ENCODE assay signal across 1 cellular context in the genomic region with DNA sequence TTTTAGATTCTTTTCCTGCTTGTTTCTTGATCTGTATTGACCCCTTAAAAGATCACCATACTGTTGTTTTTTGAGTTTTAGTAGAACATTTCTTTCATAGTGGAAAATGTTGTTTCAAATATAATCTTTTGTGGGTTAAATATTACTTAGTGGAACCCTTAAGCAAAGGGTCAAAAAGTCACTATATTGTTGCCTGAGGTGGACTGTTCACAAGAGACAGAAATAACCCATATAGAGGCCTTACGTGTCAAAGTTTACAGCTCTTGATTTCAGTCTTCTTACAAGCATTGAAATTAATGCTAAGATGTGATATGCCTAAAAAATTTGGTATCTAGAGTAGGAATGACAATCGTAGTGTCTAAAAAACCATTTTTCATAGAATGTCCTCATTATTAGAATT.
TF ChIP-seq lines count a peak whose summit lies in the region.

No MANE protein-coding gene starts in this region.

TF ChIP-seq in GM12878, 131 proteins besides CTCF, POLR2A, EP300 and RAD21:
- no peak for TF ChIP-seq CUX1 (IDR thresholded peaks at IDR 0.05; ENCODE audit: insufficient replicate concordance, low read depth, low read length)
- no peak for TF ChIP-seq EZH2 (IDR thresholded peaks at IDR 0.05; ENCODE audit: borderline replicate concordance, control insufficient read depth, low read depth, low read length)
- TF ChIP-seq, protein P1, sequence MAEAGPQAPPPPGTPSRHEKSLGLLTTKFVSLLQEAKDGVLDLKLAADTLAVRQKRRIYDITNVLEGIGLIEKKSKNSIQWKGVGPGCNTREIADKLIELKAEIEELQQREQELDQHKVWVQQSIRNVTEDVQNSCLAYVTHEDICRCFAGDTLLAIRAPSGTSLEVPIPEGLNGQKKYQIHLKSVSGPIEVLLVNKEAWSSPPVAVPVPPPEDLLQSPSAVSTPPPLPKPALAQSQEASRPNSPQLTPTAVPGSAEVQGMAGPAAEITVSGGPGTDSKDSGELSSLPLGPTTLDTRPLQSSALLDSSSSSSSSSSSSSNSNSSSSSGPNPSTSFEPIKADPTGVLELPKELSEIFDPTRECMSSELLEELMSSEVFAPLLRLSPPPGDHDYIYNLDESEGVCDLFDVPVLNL (IDR thresholded peaks at IDR 0.05; ENCODE audit: low read depth, low read length) = no peak
- TF ChIP-seq POLR2AphosphoS2 (IDR thresholded peaks at IDR 0.05; ENCODE audit: low read depth, low read length) = no peak
- no peak for TF ChIP-seq CBFB (IDR thresholded peaks at IDR 0.05; ENCODE audit: low read depth)
- TF ChIP-seq POLR2AphosphoS5 (IDR thresholded peaks at IDR 0.05; ENCODE audit: low read length) = no peak
- TF ChIP-seq IRF3 (IDR thresholded peaks at IDR 0.05) = no peak
- TF ChIP-seq PML (IDR thresholded peaks at IDR 0.05; ENCODE audit: low read length) = no peak
- TF ChIP-seq, protein P2, sequence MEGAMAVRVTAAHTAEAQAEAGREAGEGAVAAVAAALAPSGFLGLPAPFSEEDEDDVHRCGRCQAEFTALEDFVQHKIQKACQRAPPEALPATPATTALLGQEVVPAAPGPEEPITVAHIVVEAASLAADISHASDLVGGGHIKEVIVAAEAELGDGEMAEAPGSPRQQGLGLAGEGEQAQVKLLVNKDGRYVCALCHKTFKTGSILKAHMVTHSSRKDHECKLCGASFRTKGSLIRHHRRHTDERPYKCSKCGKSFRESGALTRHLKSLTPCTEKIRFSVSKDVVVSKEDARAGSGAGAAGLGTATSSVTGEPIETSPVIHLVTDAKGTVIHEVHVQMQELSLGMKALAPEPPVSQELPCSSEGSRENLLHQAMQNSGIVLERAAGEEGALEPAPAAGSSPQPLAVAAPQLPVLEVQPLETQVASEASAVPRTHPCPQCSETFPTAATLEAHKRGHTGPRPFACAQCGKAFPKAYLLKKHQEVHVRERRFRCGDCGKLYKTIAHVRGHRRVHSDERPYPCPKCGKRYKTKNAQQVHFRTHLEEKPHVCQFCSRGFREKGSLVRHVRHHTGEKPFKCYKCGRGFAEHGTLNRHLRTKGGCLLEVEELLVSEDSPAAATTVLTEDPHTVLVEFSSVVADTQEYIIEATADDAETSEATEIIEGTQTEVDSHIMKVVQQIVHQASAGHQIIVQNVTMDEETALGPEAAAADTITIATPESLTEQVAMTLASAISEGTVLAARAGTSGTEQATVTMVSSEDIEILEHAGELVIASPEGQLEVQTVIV (IDR thresholded peaks at IDR 0.05; ENCODE audit: borderline replicate concordance, partially characterized antibody) = no peak
- TF ChIP-seq DPF2 (IDR thresholded peaks at IDR 0.05) = no peak
- TF ChIP-seq TCF3 (IDR thresholded peaks at IDR 0.05; ENCODE audit: borderline replicate concordance, insufficient read depth, low read depth, low read length) = no peak
- TF ChIP-seq, protein P3, sequence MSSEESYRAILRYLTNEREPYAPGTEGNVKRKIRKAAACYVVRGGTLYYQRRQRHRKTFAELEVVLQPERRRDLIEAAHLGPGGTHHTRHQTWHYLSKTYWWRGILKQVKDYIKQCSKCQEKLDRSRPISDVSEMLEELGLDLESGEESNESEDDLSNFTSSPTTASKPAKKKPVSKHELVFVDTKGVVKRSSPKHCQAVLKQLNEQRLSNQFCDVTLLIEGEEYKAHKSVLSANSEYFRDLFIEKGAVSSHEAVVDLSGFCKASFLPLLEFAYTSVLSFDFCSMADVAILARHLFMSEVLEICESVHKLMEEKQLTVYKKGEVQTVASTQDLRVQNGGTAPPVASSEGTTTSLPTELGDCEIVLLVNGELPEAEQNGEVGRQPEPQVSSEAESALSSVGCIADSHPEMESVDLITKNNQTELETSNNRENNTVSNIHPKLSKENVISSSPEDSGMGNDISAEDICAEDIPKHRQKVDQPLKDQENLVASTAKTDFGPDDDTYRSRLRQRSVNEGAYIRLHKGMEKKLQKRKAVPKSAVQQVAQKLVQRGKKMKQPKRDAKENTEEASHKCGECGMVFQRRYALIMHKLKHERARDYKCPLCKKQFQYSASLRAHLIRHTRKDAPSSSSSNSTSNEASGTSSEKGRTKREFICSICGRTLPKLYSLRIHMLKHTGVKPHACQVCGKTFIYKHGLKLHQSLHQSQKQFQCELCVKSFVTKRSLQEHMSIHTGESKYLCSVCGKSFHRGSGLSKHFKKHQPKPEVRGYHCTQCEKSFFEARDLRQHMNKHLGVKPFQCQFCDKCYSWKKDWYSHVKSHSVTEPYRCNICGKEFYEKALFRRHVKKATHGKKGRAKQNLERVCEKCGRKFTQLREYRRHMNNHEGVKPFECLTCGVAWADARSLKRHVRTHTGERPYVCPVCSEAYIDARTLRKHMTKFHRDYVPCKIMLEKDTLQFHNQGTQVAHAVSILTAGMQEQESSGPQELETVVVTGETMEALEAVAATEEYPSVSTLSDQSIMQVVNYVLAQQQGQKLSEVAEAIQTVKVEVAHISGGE (CRISPR knock-in tag; IDR thresholded peaks at IDR 0.05) = no peak
- no peak for TF ChIP-seq IKZF2 (IDR thresholded peaks at IDR 0.05)
- TF ChIP-seq, protein P4, sequence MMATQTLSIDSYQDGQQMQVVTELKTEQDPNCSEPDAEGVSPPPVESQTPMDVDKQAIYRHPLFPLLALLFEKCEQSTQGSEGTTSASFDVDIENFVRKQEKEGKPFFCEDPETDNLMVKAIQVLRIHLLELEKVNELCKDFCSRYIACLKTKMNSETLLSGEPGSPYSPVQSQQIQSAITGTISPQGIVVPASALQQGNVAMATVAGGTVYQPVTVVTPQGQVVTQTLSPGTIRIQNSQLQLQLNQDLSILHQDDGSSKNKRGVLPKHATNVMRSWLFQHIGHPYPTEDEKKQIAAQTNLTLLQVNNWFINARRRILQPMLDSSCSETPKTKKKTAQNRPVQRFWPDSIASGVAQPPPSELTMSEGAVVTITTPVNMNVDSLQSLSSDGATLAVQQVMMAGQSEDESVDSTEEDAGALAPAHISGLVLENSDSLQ (IDR thresholded peaks at IDR 0.05) = no peak
- TF ChIP-seq ZNF24 (IDR thresholded peaks at IDR 0.05) = no peak
- TF ChIP-seq, protein P5, sequence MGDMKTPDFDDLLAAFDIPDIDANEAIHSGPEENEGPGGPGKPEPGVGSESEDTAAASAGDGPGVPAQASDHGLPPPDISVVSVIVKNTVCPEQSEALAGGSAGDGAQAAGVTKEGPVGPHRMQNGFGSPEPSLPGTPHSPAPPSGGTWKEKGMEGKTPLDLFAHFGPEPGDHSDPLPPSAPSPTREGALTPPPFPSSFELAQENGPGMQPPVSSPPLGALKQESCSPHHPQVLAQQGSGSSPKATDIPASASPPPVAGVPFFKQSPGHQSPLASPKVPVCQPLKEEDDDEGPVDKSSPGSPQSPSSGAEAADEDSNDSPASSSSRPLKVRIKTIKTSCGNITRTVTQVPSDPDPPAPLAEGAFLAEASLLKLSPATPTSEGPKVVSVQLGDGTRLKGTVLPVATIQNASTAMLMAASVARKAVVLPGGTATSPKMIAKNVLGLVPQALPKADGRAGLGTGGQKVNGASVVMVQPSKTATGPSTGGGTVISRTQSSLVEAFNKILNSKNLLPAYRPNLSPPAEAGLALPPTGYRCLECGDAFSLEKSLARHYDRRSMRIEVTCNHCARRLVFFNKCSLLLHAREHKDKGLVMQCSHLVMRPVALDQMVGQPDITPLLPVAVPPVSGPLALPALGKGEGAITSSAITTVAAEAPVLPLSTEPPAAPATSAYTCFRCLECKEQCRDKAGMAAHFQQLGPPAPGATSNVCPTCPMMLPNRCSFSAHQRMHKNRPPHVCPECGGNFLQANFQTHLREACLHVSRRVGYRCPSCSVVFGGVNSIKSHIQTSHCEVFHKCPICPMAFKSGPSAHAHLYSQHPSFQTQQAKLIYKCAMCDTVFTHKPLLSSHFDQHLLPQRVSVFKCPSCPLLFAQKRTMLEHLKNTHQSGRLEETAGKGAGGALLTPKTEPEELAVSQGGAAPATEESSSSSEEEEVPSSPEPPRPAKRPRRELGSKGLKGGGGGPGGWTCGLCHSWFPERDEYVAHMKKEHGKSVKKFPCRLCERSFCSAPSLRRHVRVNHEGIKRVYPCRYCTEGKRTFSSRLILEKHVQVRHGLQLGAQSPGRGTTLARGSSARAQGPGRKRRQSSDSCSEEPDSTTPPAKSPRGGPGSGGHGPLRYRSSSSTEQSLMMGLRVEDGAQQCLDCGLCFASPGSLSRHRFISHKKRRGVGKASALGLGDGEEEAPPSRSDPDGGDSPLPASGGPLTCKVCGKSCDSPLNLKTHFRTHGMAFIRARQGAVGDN (IDR thresholded peaks at IDR 0.05) = no peak
- TF ChIP-seq ZNF384 (IDR thresholded peaks at IDR 0.05; ENCODE audit: borderline replicate concordance, low read depth, low read length) = no peak
